30 cellular contexts compared by ENCODE assay signal in the genomic region with DNA sequence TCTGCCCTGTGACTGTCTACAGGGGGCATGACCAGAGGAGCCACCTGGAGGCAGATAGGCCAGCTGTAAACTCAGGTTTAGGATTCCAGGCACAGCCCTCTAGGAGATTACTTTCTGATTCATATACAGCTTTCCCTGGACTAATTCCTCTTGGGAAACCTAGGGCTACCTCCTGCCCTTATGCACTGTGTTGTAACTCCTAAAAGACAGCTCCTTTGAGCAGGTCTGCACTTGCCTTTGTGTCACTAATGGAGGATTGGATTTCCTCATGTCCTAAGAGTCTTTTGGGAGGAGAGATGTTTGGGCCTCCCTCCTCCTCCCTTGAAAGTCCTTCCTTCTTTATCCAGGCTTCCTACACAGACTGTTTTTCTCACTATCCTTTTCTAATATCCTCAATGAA.
DNase-seq lines count a peak whose midpoint lies in the region; ATAC-seq and TF ChIP-seq lines count a peak whose summit lies in the region.
"Had no signal": no experiment of that assay in that cellular context is flagged by ENCODE, and none has a peak within 500 bp of the region (broad histone marks: within the 10 kb centered on the region; RNA-seq: fewer than 3 reads in every experiment).

No MANE protein-coding gene starts in this region.

- TF ChIP-seq CTCF in mammary epithelial cell (conservative IDR thresholded peaks at IDR 0.05 in 1 of 2, IDR thresholded peaks at IDR 0.05 in 1 of 2; ENCODE audit: extremely low read depth in 1 of 2, insufficient read depth in 1 of 2, low read depth in 1 of 2, low read length in 2 of 2) (peak in 1 of 2 donors; percentile 0), GM13977 (IDR thresholded peaks at IDR 0.05; ENCODE audit: extremely low read depth, insufficient read depth, missing control alignments) (no peak)

- H3K4me2 ChIP-seq in mammary epithelial cell (ENCODE audit: insufficient read depth, low read depth, low read length), result no peak overlapping the region
- no peak overlapping the region for H3K4me2 ChIP-seq in mesendoderm (ENCODE audit: low read length)
- H3K4me2 ChIP-seq: A549 had no signal

- no peak overlapping the region for H3K23ac ChIP-seq in mesendoderm (ENCODE audit: low read length)

- no peak overlapping the region for H3K4me3 ChIP-seq in mammary epithelial cell (replicated peaks in 1 of 3; ENCODE audit: insufficient read depth in 1 of 3, low read depth in 2 of 3, low read length in 3 of 3)
- H3K4me3 ChIP-seq in mesendoderm (ENCODE audit: low read length), result no peak overlapping the region
- H3K4me3 ChIP-seq: A549, gastroesophageal sphincter, lung, MG63, mucosa of descending colon, skin epidermis, testis had no signal

- H2BK15ac ChIP-seq in mesendoderm (replicated peaks; ENCODE audit: low read depth), result no peak overlapping the region

- H4K8ac ChIP-seq in mesendoderm (ENCODE audit: low read depth, low read length), result no peak overlapping the region

- H3K18ac ChIP-seq in mesendoderm (ENCODE audit: low read length), result no peak overlapping the region

- H3K79me2 ChIP-seq in mammary epithelial cell (ENCODE audit: insufficient read depth, low read length) (no peaks in the 10 kb centered on the region), mesendoderm (ENCODE audit: control insufficient read depth, insufficient read depth, low read length) (no peaks in the 10 kb centered on the region)

- ATAC-seq in HG03025 (IDR thresholded peaks at IDR 0.05; ENCODE audit: low FRiP score, unreplicated experiment) (peak; percentile 12), HG02678 (IDR thresholded peaks at IDR 0.05; ENCODE audit: unreplicated experiment) (no peak), GM19455 (IDR thresholded peaks at IDR 0.05; ENCODE audit: unreplicated experiment) (no peak)
- ATAC-seq: A549; activated T-helper 17 cell treated with anti-CD3 and anti-CD28 coated beads, Interleukin-2, amount 50 U/mL, for 72 hours; gastroesophageal sphincter; mucosa of descending colon; natural killer cell; stimulated activated naive CD8-positive, alpha-beta T cell treated with anti-CD3 and anti-CD28 coated beads, Interleukin-15, Interleukin-2, amounts not matched to agents 100 U/mL and 50 U/mL, for 24 hours had no signal

- no TSS peak for BruUV-seq in mammary epithelial cell (replicated peaks; lab: Mats Ljungman, UMichigan)

- H2AFZ ChIP-seq in mammary epithelial cell (ENCODE audit: low read depth, low read length), result peak overlapping the region; percentile 27

- H3K9me3 ChIP-seq in mammary epithelial cell (replicated peaks; ENCODE audit: insufficient read depth, low read length), result no peaks in the 10 kb centered on the region
- H3K9me3 ChIP-seq: A549, gastroesophageal sphincter, MG63, mucosa of descending colon, testis had no signal

- intact Hi-C loops in mammary epithelial cell (cut with micrococcal nuclease), result no loop called here

- H2BK5ac ChIP-seq in mesendoderm (ENCODE audit: low read length), result no peak overlapping the region

- no peak overlapping the region for H2AK5ac ChIP-seq in mesendoderm (ENCODE audit: low read length)

- peak; percentile 13 for DNase-seq in DMS 273 treated with DMSO at 0.1 percent for 48 hours (lab: John Stamatoyannopoulos, UW)
- peak; percentile 57 for DNase-seq in mammary epithelial cell
- peak; percentile 11 for DNase-seq in mesendoderm
- DNase-seq in NCI-H774 (lab: John Stamatoyannopoulos, UW), result no peak
- no peak for DNase-seq in GM13977 (ENCODE audit: low spot score)
- DNase-seq: activated CD4-positive, alpha-beta T cell treated with anti-CD3 and anti-CD28 coated beads for 4 hours; activated naive CD4-positive, alpha-beta T cell treated with anti-CD3 and anti-CD28 coated beads, Interleukin-2, amount 10 ng/mL, durations not matched to agents 7 days and 5 days; AML-193; CD4-positive, alpha-beta memory T cell; EL; GOT3; KBM-7; MG63; mucosa of descending colon; natural killer cell; NCI-H1105; NCI-H187 treated with DMSO at 0.1 percent for 48 hours; NK-92 treated with Interleukin-12 subunit alpha and Interleukin-12 subunit beta, amount 100 ng/mL, for 24 hours; SHP77; stimulated activated naive CD8-positive, alpha-beta T cell treated with anti-CD3 and anti-CD28 coated beads, Interleukin-15, Interleukin-2, amounts not matched to agents 100 U/mL and 50 U/mL, for 24 hours; testis had no signal

- H3K27ac ChIP-seq in mammary epithelial cell (ENCODE audit: insufficient read depth, low read depth, low read length) (no peak overlapping the region), mesendoderm (ENCODE audit: low read depth, low read length) (no peak overlapping the region)
- H3K27ac ChIP-seq: A549, gastroesophageal sphincter, HL-60, skin epidermis, testis had no signal

- no peak overlapping the region for H2BK120ac ChIP-seq in mesendoderm (ENCODE audit: low read depth, low read length)

- no peak overlapping the region for H4K5ac ChIP-seq in mesendoderm (ENCODE audit: low read length)

- no peaks in the 10 kb centered on the region for H3K79me1 ChIP-seq in mesendoderm (ENCODE audit: low read length)

- H3K36me3 ChIP-seq in mammary epithelial cell (ENCODE audit: insufficient read depth, low read length) (no peaks in the 10 kb centered on the region), mesendoderm (ENCODE audit: control insufficient read depth, insufficient read depth, low read length) (no peaks in the 10 kb centered on the region)
- H3K36me3 ChIP-seq: gastroesophageal sphincter, MG63 had no signal

- no peaks in the 10 kb centered on the region for H4K20me1 ChIP-seq in mammary epithelial cell (ENCODE audit: insufficient read depth, low read length)

- CTCF ChIA-PET in mammary epithelial cell (lab: Charles Lee; ENCODE audit: low non-redundant PET), result interaction anchor here (1.0 kb wide), 1 partner anchor 160 kb away, joined by 3 read pairs; no protein-coding TSS in a partner anchor

- H3K27me3 ChIP-seq in mammary epithelial cell (ENCODE audit: insufficient read depth, low read length), result no peaks in the 10 kb centered on the region
- no peaks in the 10 kb centered on the region for H3K27me3 ChIP-seq in mesendoderm (ENCODE audit: insufficient read depth, low read length, poor library complexity)
- H3K27me3 ChIP-seq: gastroesophageal sphincter, MG63, testis had no signal

- dilution Hi-C loops in mammary epithelial cell (cut with HindIII; ENCODE audit: low sequenced_read_pairs), result no loop called here

- in situ Hi-C loops in mammary epithelial cell (cut with MboI; ENCODE audit: low sequenced_read_pairs in 2 of 2), result no loop called here
- in situ Hi-C loops in GM13977 (cut with MboI; ENCODE audit: low pct_unique_long_range_greater_than_20kb, low sequenced_read_pairs, unreplicated experiment), result no loop called here

- H3K56ac ChIP-seq in mesendoderm (ENCODE audit: low read length), result no peak overlapping the region

- no peak overlapping the region for H3K4ac ChIP-seq in mesendoderm (ENCODE audit: low read depth, low read length)

- H3K9ac ChIP-seq in mammary epithelial cell (ENCODE audit: insufficient read depth, low read length) (no peak overlapping the region), mesendoderm (ENCODE audit: low read length) (no peak overlapping the region)

- H3K4me1 ChIP-seq in mammary epithelial cell (ENCODE audit: insufficient read depth, low read length), result peaks cover 4% of the 10 kb centered on the region
- H3K4me1 ChIP-seq in mesendoderm (ENCODE audit: control insufficient read depth, low read depth, low read length), result no peaks in the 10 kb centered on the region
- H3K4me1 ChIP-seq: A549, gastroesophageal sphincter, testis had no signal

Comparison
In these comparisons a context has a peak if more than half of its experiments do, and no peak if none do; other contexts are left out.
1. DNase-seq: peak in DMS 273 treated with DMSO at 0.1 percent for 48 hours (single experiment), mammary epithelial cell (single experiment) and mesendoderm (single experiment); none in NCI-H774 (single experiment) and GM13977 (single experiment).